13 cellular contexts compared by ENCODE assay signal in the genomic region with DNA sequence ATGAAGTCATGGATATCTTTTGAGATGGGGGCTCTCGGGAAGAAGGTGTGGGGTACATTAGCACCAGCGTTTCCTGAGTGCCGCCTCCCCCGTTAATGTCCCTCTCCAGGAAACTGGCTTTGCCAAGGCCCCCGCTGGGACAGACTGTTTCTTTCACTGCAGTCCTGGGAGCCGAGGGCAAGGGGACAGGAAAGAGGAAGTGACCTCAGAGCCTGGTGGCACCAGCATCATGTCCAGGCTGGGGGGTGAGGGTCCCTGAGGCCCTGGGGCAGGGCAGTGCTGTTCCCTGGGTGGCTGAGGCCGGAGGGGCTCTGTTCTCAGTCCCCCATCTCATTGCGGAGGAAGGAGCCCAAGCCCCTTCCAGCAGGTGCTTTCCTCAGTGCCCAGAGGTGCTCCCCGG. TPM values are rescaled to one million over a fixed set of nuclear protein-coding genes. Genes with fewer than 3 reads are reported as not detected.
"Had no signal": no experiment of that assay in that cellular context is flagged by ENCODE, and none has a peak within 500 bp of the region (broad histone marks: within the 10 kb centered on the region; RNA-seq: fewer than 3 reads in every experiment).

No MANE protein-coding gene starts in this region.

- H3K9me3 Mint-ChIP-seq: activated CD8-positive, alpha-beta T cell treated with anti-CD3 and anti-CD28 coated beads for 36 hours; activated naive CD8-positive, alpha-beta T cell treated with anti-CD3 and anti-CD28 coated beads, Interleukin-2, amount 50 U/mL, for 24 hours; immature natural killer cell; nephron progenitor cell; stimulated activated naive CD8-positive, alpha-beta T cell treated with anti-CD3 and anti-CD28 coated beads, Interleukin-15, amount 100 ng/mL, for 72 hours had no signal

- H3K27me3 ChIP-seq: cardiac muscle cell, ovary, uterus had no signal

- ATAC-seq: left colon had no signal

- FAIRE-seq: astrocyte had no signal

- DNase-seq: activated CD8-positive, alpha-beta memory T cell treated with anti-CD3 and anti-CD28 coated beads, Interleukin-2, amount 50 U/mL, for 48 hours; activated CD8-positive, alpha-beta T cell treated with anti-CD3 and anti-CD28 coated beads for 36 hours; stimulated activated naive CD8-positive, alpha-beta T cell treated with anti-CD3 and anti-CD28 coated beads, Interleukin-15, amount 100 ng/mL, for 72 hours; uterus had no signal

- H3K9me3 ChIP-seq: ovary, uterus had no signal

- H3K36me3 Mint-ChIP-seq: immature natural killer cell had no signal

- H3K27ac Mint-ChIP-seq: activated CD8-positive, alpha-beta T cell treated with anti-CD3 and anti-CD28 coated beads for 36 hours; activated naive CD8-positive, alpha-beta T cell treated with anti-CD3 and anti-CD28 coated beads, Interleukin-2, amount 50 U/mL, for 24 hours; nephron progenitor cell had no signal

- H3K27me3 Mint-ChIP-seq: activated CD8-positive, alpha-beta T cell treated with anti-CD3 and anti-CD28 coated beads for 36 hours; activated naive CD8-positive, alpha-beta T cell treated with anti-CD3 and anti-CD28 coated beads, Interleukin-2, amount 50 U/mL, for 24 hours; stimulated activated naive CD8-positive, alpha-beta T cell treated with anti-CD3 and anti-CD28 coated beads, Interleukin-15, amount 100 ng/mL, for 72 hours had no signal

- H3K36me3 ChIP-seq: cardiac muscle cell, ovary, uterus had no signal

- H3K27ac ChIP-seq: cardiac muscle cell, ovary, uterus had no signal

- H3K4me3 ChIP-seq: cardiac muscle cell, coronary artery, ovary, uterus had no signal

- H3K4me3 Mint-ChIP-seq: activated CD8-positive, alpha-beta T cell treated with anti-CD3 and anti-CD28 coated beads for 36 hours; activated naive CD8-positive, alpha-beta T cell treated with anti-CD3 and anti-CD28 coated beads, Interleukin-2, amount 50 U/mL, for 24 hours; immature natural killer cell; nephron progenitor cell; stimulated activated naive CD8-positive, alpha-beta T cell treated with anti-CD3 and anti-CD28 coated beads, Interleukin-15, amount 100 ng/mL, for 72 hours had no signal

RNA-seq across cellular contexts. Expression of gene AIRE, which starts 20.0 kb away (rescaled TPM):
- total RNA-seq: activated CD8-positive, alpha-beta T cell treated with anti-CD3 and anti-CD28 coated beads for 36 hours; ovary; renal cortical epithelial cell had no signal
- polyA plus RNA-seq: cardiac muscle cell, immature natural killer cell, ovary had no signal

RNA-seq across cellular contexts. Expression of gene DNMT3L, which starts 44.0 kb away (rescaled TPM):
- total RNA-seq: activated CD8-positive, alpha-beta T cell treated with anti-CD3 and anti-CD28 coated beads for 36 hours; astrocyte; cardiac muscle cell; left colon; ovary; renal cortical epithelial cell; uterus had no signal
- polyA plus RNA-seq: cardiac muscle cell, immature natural killer cell, ovary had no signal

RNA-seq across cellular contexts. Expression of gene TRPM2, which starts 47.7 kb away (rescaled TPM):
- total RNA-seq: cardiac muscle cell had no signal
- polyA plus RNA-seq: cardiac muscle cell had no signal
